In genomic region chr2:188410504-188411235, GRCh38 we compare ENCODE assay signal across 19 cellular contexts.
DNase-seq lines count a peak whose midpoint lies in the region; ATAC-seq and TF ChIP-seq lines count a peak whose summit lies in the region.
"Had no signal": no experiment of that assay in that cellular context is flagged by ENCODE, and none has a peak within 500 bp of the region (broad histone marks: within the 10 kb centered on the region; RNA-seq: fewer than 3 reads in every experiment).

No MANE protein-coding gene starts in this region.

- no TSS peak for BruUV-seq in IMR-90 (replicated peaks; lab: Mats Ljungman, UMichigan)
- BruUV-seq in mammary epithelial cell (replicated peaks; lab: Mats Ljungman, UMichigan) = no TSS peak

- no peak overlapping the region for H3K27ac ChIP-seq in IMR-90 (ENCODE audit: insufficient read depth, low read length)
- H3K27ac ChIP-seq in mammary epithelial cell (ENCODE audit: insufficient read depth, low read depth, low read length) = no peak overlapping the region
- H3K27ac ChIP-seq: gastroesophageal sphincter, KMS-11, thoracic aorta had no signal

- peak overlapping the region; percentile 54; the same call in 1 of the 2 replicates for H2BK20ac ChIP-seq in IMR-90 (ENCODE audit: low read depth, low read length)

- peak overlapping the region; percentile 74; the same call in 1 of the 2 replicates for H2AK5ac ChIP-seq in IMR-90 (ENCODE audit: low read depth, low read length)

- H3K9me3 ChIP-seq in IMR-90 (ENCODE audit: control insufficient read depth, insufficient read depth, low read length) = peaks cover 5% of the 10 kb centered on the region
- no peaks in the 10 kb centered on the region for H3K9me3 ChIP-seq in mammary epithelial cell (replicated peaks; ENCODE audit: insufficient read depth, low read length)

- no peak overlapping the region for H2AFZ ChIP-seq in IMR-90 (replicated peaks; ENCODE audit: low read length, poor library complexity)
- no peak overlapping the region for H2AFZ ChIP-seq in mammary epithelial cell (ENCODE audit: low read depth, low read length)

- H3K36me3 ChIP-seq in IMR-90 (ENCODE audit: control insufficient read depth, insufficient read depth, low read length) (no peaks in the 10 kb centered on the region), mammary epithelial cell (ENCODE audit: insufficient read depth, low read length) (no peaks in the 10 kb centered on the region)
- H3K36me3 ChIP-seq: gastroesophageal sphincter, thoracic aorta had no signal

- H2BK120ac ChIP-seq in IMR-90 (ENCODE audit: low read depth, low read length) = peak overlapping the region; percentile 0; the same call in 1 of the 2 replicates

- H3K4me1 ChIP-seq in IMR-90 (ENCODE audit: control insufficient read depth, insufficient read depth, low read length) (no peaks in the 10 kb centered on the region; the same call in 1 of the 2 replicates), mammary epithelial cell (ENCODE audit: insufficient read depth, low read length) (peaks cover 8% of the 10 kb centered on the region)

- no peak overlapping the region for H2BK5ac ChIP-seq in IMR-90 (ENCODE audit: low read depth, low read length, poor library complexity, severe bottlenecking)

- DNase-seq in GM04504 (ENCODE audit: low read depth) = peak; percentile 10
- peak; percentile 63 for DNase-seq in IMR-90
- DNase-seq in mammary epithelial cell = peak; percentile 75
- DNase-seq in glomerular visceral epithelial cell (ENCODE audit: extremely low spot score) = peak; percentile 40
- DNase-seq in HUDEP-2 (lab: John Stamatoyannopoulos, UW; ENCODE audit: unreplicated experiment in 76 of 76) = no peak
- no peak for DNase-seq in NCI-H2081 treated with DMSO at 0.1 percent for 48 hours (lab: John Stamatoyannopoulos, UW)
- no peak for DNase-seq in DMS 273 treated with DMSO at 0.1 percent for 48 hours (lab: John Stamatoyannopoulos, UW)
- DNase-seq: activated CD4-positive, CD25-positive, alpha-beta regulatory T cell; activated naive CD8-positive, alpha-beta T cell treated with anti-CD3 and anti-CD28 coated beads, Interleukin-2, amount 50 U/mL, for 24 hours; CD8-positive, alpha-beta memory T cell; effector memory CD4-positive, alpha-beta T cell; natural killer cell; NCI-H1417 had no signal

- H2BK15ac ChIP-seq in IMR-90 (ENCODE audit: low read depth, low read length) = no peak overlapping the region

- no peak overlapping the region for H4K5ac ChIP-seq in IMR-90 (ENCODE audit: low read depth, low read length)

- no peak overlapping the region for H2AK9ac ChIP-seq in IMR-90 (replicated peaks; ENCODE audit: low read depth, low read length, poor library complexity)

- in situ Hi-C loops in IMR-90 (cut with MboI; ENCODE audit: low sequenced_read_pairs) = no loop called here
- in situ Hi-C loops in mammary epithelial cell (cut with MboI; ENCODE audit: low sequenced_read_pairs in 2 of 2) = no loop called here

- intact Hi-C loops in IMR-90 (cut with micrococcal nuclease) (no loop called here), mammary epithelial cell (cut with micrococcal nuclease) (no loop called here)

- H3K4me2 ChIP-seq in IMR-90 (ENCODE audit: low read depth, low read length) (no peak overlapping the region), mammary epithelial cell (ENCODE audit: insufficient read depth, low read depth, low read length) (no peak overlapping the region)
- H3K4me2 ChIP-seq: KMS-11, smooth muscle cell had no signal

- no peak overlapping the region for H4K91ac ChIP-seq in IMR-90 (ENCODE audit: insufficient read depth, low read depth, low read length)

- H3K79me2 ChIP-seq in mammary epithelial cell (ENCODE audit: insufficient read depth, low read length) = no peaks in the 10 kb centered on the region

- no peak overlapping the region for H3K18ac ChIP-seq in IMR-90 (ENCODE audit: low read depth, low read length)

- peaks cover 5 to 18% of the 10 kb centered on the region in 2 experiments; a peak in 2 of 4 replicates for H3K79me1 ChIP-seq in IMR-90 (ENCODE audit: low read depth in 1 of 2, low read length in 2 of 2)

- WGBS in IMR-90 (ENCODE audit: extremely low coverage in 2 of 2, insufficient read length in 1 of 2), 2 experiments = no CpG with 5 or more reads among the region's 5 CpGs
- WGBS in mammary epithelial cell (ENCODE audit: low coverage, missing lambda C conversion rate) = 80% methylated on average over 5 of the region's 5 CpGs

- H3K14ac ChIP-seq in IMR-90 (replicated peaks; ENCODE audit: low read depth, low read length) = no peak overlapping the region

- H3K23ac ChIP-seq in IMR-90 (ENCODE audit: low read depth, low read length) = no peak overlapping the region; the same call in 1 of the 2 replicates

- peak overlapping the region in 1 of 2 experiments; percentile 47; a peak in 1 of 4 replicates for H4K8ac ChIP-seq in IMR-90 (ENCODE audit: low read depth in 2 of 2, low read length in 2 of 2)

- H3K27me3 ChIP-seq in IMR-90 (ENCODE audit: control insufficient read depth, insufficient read depth, low read length) (no peaks in the 10 kb centered on the region), mammary epithelial cell (ENCODE audit: insufficient read depth, low read length) (no peaks in the 10 kb centered on the region)
- H3K27me3 ChIP-seq: gastroesophageal sphincter had no signal

- POLR2A ChIA-PET in IMR-90 (lab: Charles Lee; ENCODE audit: unreplicated experiment) = no interaction called here

- TF ChIP-seq CTCF in IMR-90 (conservative IDR thresholded peaks at IDR 0.05; ENCODE audit: low read depth, low read length) = no peak
- no peak for TF ChIP-seq CTCF in mammary epithelial cell (conservative IDR thresholded peaks at IDR 0.05 in 1 of 2, IDR thresholded peaks at IDR 0.05 in 1 of 2; ENCODE audit: extremely low read depth in 1 of 2, insufficient read depth in 1 of 2, low read depth in 1 of 2, low read length in 2 of 2)

- dilution Hi-C loops in IMR-90 (cut with HindIII; ENCODE audit: low sequenced_read_pairs, unreplicated experiment) (no loop called here), mammary epithelial cell (cut with HindIII; ENCODE audit: low sequenced_read_pairs) (no loop called here)

- no peak overlapping the region for H3K9ac ChIP-seq in IMR-90 (ENCODE audit: low read depth, low read length)
- H3K9ac ChIP-seq in mammary epithelial cell (ENCODE audit: insufficient read depth, low read length) = no peak overlapping the region
- H3K9ac ChIP-seq: KMS-11 had no signal

- H3K4ac ChIP-seq in IMR-90 (ENCODE audit: low read depth, low read length) = peak overlapping the region; percentile 62

- CTCF ChIA-PET in IMR-90 (lab: Yijun Ruan, JAX) (no interaction called here), mammary epithelial cell (lab: Charles Lee; ENCODE audit: low non-redundant PET) (no interaction called here)

- no peak for TF ChIP-seq POLR2A in IMR-90 (IDR thresholded peaks at IDR 0.05; ENCODE audit: low read depth, low read length)

- peak; percentile 27; the same call in 1 of the 2 replicates for ATAC-seq in IMR-90 (ENCODE audit: low read depth)
- ATAC-seq in HG02571 (IDR thresholded peaks at IDR 0.05; ENCODE audit: unreplicated experiment) = no peak
- ATAC-seq: activated naive CD8-positive, alpha-beta T cell treated with anti-CD3 and anti-CD28 coated beads, Interleukin-2, amount 50 U/mL, for 24 hours; activated T-helper 17 cell treated with anti-CD3 and anti-CD28 coated beads, Interleukin-2, amount 50 U/mL, for 72 hours; gastroesophageal sphincter; natural killer cell had no signal

- H3K9me1 ChIP-seq in IMR-90 (ENCODE audit: insufficient read depth, low read length) = no peaks in the 10 kb centered on the region

- H4K20me1 ChIP-seq in IMR-90 (ENCODE audit: insufficient read depth, low read length) (no peaks in the 10 kb centered on the region), mammary epithelial cell (ENCODE audit: insufficient read depth, low read length) (no peaks in the 10 kb centered on the region)

- no peak overlapping the region for H3K56ac ChIP-seq in IMR-90 (ENCODE audit: extremely low read depth, insufficient read depth, low read length)

- no peak overlapping the region for H3K4me3 ChIP-seq in IMR-90 (ENCODE audit: insufficient read depth, low read depth, low read length)
- H3K4me3 ChIP-seq in mammary epithelial cell (replicated peaks in 1 of 3; ENCODE audit: insufficient read depth in 1 of 3, low read depth in 2 of 3, low read length in 3 of 3) = no peak overlapping the region
- H3K4me3 ChIP-seq: gastroesophageal sphincter, smooth muscle cell, thoracic aorta had no signal

- no peak for TF ChIP-seq RAD21 in IMR-90 (IDR thresholded peaks at IDR 0.05; ENCODE audit: low read length)

TF ChIP-seq in IMR-90, 13 proteins besides CTCF, POLR2A, EP300 and RAD21:
- TF ChIP-seq RFX5 (IDR thresholded peaks at IDR 0.05; ENCODE audit: low read depth, low read length) (no peak), CHD1 (IDR thresholded peaks at IDR 0.05; ENCODE audit: low read depth, low read length) (no peak), CEBPB (IDR thresholded peaks at IDR 0.05; ENCODE audit: low read depth, low read length) (peak; percentile 74; the same call in 1 of the 2 replicates), MAFK (IDR thresholded peaks at IDR 0.05; ENCODE audit: low read depth, low read length) (no peak), SMC3 (IDR thresholded peaks at IDR 0.05; ENCODE audit: low read depth, low read length) (no peak), FOS (IDR thresholded peaks at IDR 0.05; ENCODE audit: low read depth, low read length) (no peak), RCOR1 (IDR thresholded peaks at IDR 0.05; ENCODE audit: insufficient replicate concordance, low read length) (no peak), ELK1 (IDR thresholded peaks at IDR 0.05; ENCODE audit: borderline replicate concordance, low read depth, low read length) (no peak)

Comparison
In these comparisons a context has a peak if more than half of its experiments do, and no peak if none do; other contexts are left out.
1. DNase-seq: peak in GM04504 (single experiment), IMR-90 (single experiment), mammary epithelial cell (single experiment) and glomerular visceral epithelial cell (single experiment); none in HUDEP-2 (0 of 76), NCI-H2081 treated with DMSO at 0.1 percent for 48 hours (single experiment) and DMS 273 treated with DMSO at 0.1 percent for 48 hours (single experiment).